Comparison of ENCODE assay signal across 8 cellular contexts in genomic region chr1:11692899-11693590, GRCh38. TPM values are rescaled to one million over a fixed set of nuclear protein-coding genes. Genes with fewer than 3 reads are reported as not detected.
A peak's percentile ranks its signal among the peaks of the same experiment; 100 is the strongest.
DNase-seq lines count a peak whose midpoint lies in the region; ATAC-seq and TF ChIP-seq lines count a peak whose summit lies in the region.

No MANE protein-coding gene starts in this region.

- peak in 3 of 10 experiments; percentile 11 to 15 (median 12) for DNase-seq in CD4-positive, alpha-beta T cell
- DNase-seq in NCI-H2196 (lab: John Stamatoyannopoulos, UW; ENCODE audit: unreplicated experiment) (peak; percentile 37), cortex of kidney (lab: John Stamatoyannopoulos, UW) (no peak)
- DNase-seq in activated T-cell treated with anti-CD3 and anti-CD28 coated beads, Interleukin-2, amount 50 U/mL, for 72 hours: peak; percentile 61 to 66
- peak; percentile 13 to 20 for DNase-seq in stimulated activated CD8-positive, alpha-beta memory T cell treated with anti-CD3 and anti-CD28 coated beads, Interleukin-7, amount 100 ng/mL, for 1 hour (ENCODE audit: low read depth in 2 of 2)

- H3K4me3 Mint-ChIP-seq in CD4-positive, alpha-beta T cell: peak overlapping the region; percentile 87
- peak overlapping the region; percentile 68 to 76 for H3K4me3 Mint-ChIP-seq in activated T-cell treated with anti-CD3 and anti-CD28 coated beads, Interleukin-2, amount 50 U/mL, for 72 hours

- no peaks in the 10 kb centered on the region for H3K9me3 ChIP-seq in CD4-positive, alpha-beta T cell (ENCODE audit: control insufficient read depth, low read length)
- no peaks in the 10 kb centered on the region for H3K9me3 ChIP-seq in iPS-18a (ENCODE audit: control insufficient read depth, low read depth, low read length)

- no peaks in the 10 kb centered on the region for H3K9me3 Mint-ChIP-seq in CD4-positive, alpha-beta T cell
- H3K9me3 Mint-ChIP-seq in activated T-cell treated with anti-CD3 and anti-CD28 coated beads, Interleukin-2, amount 50 U/mL, for 72 hours: no peaks in the 10 kb centered on the region

- CTCF ChIA-PET in CD4-positive, alpha-beta T cell (lab: Charles Lee): no interaction called here

- no peaks in the 10 kb centered on the region for H3K36me3 ChIP-seq in iPS-18a (ENCODE audit: control insufficient read depth, low read depth, low read length)

- POLR2A ChIA-PET in CD4-positive, alpha-beta T cell (lab: Charles Lee): interaction anchor here (0.8 to 1.4 kb wide), 3 partner anchors 11 to 402 kb away, joined by 3 to 7 read pairs (median 4); partner anchors contain the start of gene FBXO6

- H3K27me3 Mint-ChIP-seq in CD4-positive, alpha-beta T cell: peaks cover 45% of the 10 kb centered on the region
- peaks cover 49% of the 10 kb centered on the region for H3K27me3 Mint-ChIP-seq in activated T-cell treated with anti-CD3 and anti-CD28 coated beads, Interleukin-2, amount 50 U/mL, for 72 hours (ENCODE audit: low read depth)

- no peaks in the 10 kb centered on the region for H3K36me3 Mint-ChIP-seq in CD4-positive, alpha-beta T cell (ENCODE audit: low read depth)
- H3K36me3 Mint-ChIP-seq in activated T-cell treated with anti-CD3 and anti-CD28 coated beads, Interleukin-2, amount 50 U/mL, for 72 hours (ENCODE audit: insufficient read depth in 2 of 2): peaks cover 0 to 2% of the 10 kb centered on the region in 2 donors

- H3K4me1 ChIP-seq in iPS-18a (ENCODE audit: control insufficient read depth, low read depth, low read length): peaks cover 29% of the 10 kb centered on the region

- peak; percentile 68 for ATAC-seq in CD4-positive, alpha-beta T cell (ENCODE audit: poor library complexity)
- peak; percentile 82 to 89 for ATAC-seq in activated T-cell treated with anti-CD3 and anti-CD28 coated beads, Interleukin-2, amount 50 U/mL, for 72 hours (replicated peaks in 1 of 2)
- ATAC-seq in HG03469 (IDR thresholded peaks at IDR 0.05; ENCODE audit: unreplicated experiment) (no peak), GM19023 (IDR thresholded peaks at IDR 0.05; ENCODE audit: unreplicated experiment) (no peak)

- peak overlapping the region; percentile 70 for H3K4me3 ChIP-seq in iPS-18a (ENCODE audit: low read length)

- intact Hi-C loops in CD4-positive, alpha-beta T cell (cut with DNase I, micrococcal nuclease): no loop called here

- no peak for TF ChIP-seq CTCF in CD4-positive, alpha-beta T cell (IDR thresholded peaks at IDR 0.05)

- H3K27ac ChIP-seq in CD4-positive, alpha-beta T cell (ENCODE audit: low read depth, low read length): no peak overlapping the region
- no peak overlapping the region for H3K27ac ChIP-seq in iPS-18a (ENCODE audit: low read length)

- no peak overlapping the region for H3K27ac Mint-ChIP-seq in CD4-positive, alpha-beta T cell
- H3K27ac Mint-ChIP-seq in activated T-cell treated with anti-CD3 and anti-CD28 coated beads, Interleukin-2, amount 50 U/mL, for 72 hours: no peak overlapping the region

- peaks cover 36% of the 10 kb centered on the region for H3K27me3 ChIP-seq in CD4-positive, alpha-beta T cell (ENCODE audit: control insufficient read depth, insufficient read depth, low read length)
- H3K27me3 ChIP-seq in iPS-18a (ENCODE audit: control insufficient read depth, insufficient read depth, low read length): no peaks in the 10 kb centered on the region

- H3K4me1 Mint-ChIP-seq in CD4-positive, alpha-beta T cell (ENCODE audit: low read depth): peaks cover 27% of the 10 kb centered on the region
- H3K4me1 Mint-ChIP-seq in activated T-cell treated with anti-CD3 and anti-CD28 coated beads, Interleukin-2, amount 50 U/mL, for 72 hours (ENCODE audit: low read depth): peaks cover 13% of the 10 kb centered on the region

- H3K9ac ChIP-seq in iPS-18a (ENCODE audit: low read length): peak overlapping the region; percentile 75

RNA-seq across cellular contexts. Expression of gene DRAXIN, which starts 1.5 kb away (rescaled TPM):
- total RNA-seq in CD4-positive, alpha-beta T cell: under 1 TPM; 0.05 to 0.08 TPM
- total RNA-seq in activated T-cell treated with anti-CD3 and anti-CD28 coated beads, Interleukin-2, amount 50 U/mL, for 72 hours: under 1 TPM; 0.12 to 0.30 TPM

RNA-seq across cellular contexts. Expression of gene MAD2L2, which starts 12.1 kb away (rescaled TPM):
- 10 to 100 TPM; 24.6 to 28.3 TPM for total RNA-seq in CD4-positive, alpha-beta T cell
- total RNA-seq in activated T-cell treated with anti-CD3 and anti-CD28 coated beads, Interleukin-2, amount 50 U/mL, for 72 hours: 10 to 100 TPM; 76.5 to 78.7 TPM

RNA-seq across cellular contexts. Expression of gene FBXO6, which starts 29.0 kb away (rescaled TPM):
- 1 to 10 TPM; 1.6 to 1.9 TPM for total RNA-seq in CD4-positive, alpha-beta T cell
- 10 to 100 TPM; 10.9 to 11.3 TPM for total RNA-seq in activated T-cell treated with anti-CD3 and anti-CD28 coated beads, Interleukin-2, amount 50 U/mL, for 72 hours

RNA-seq across cellular contexts. Expression of gene FBXO44, which starts 38.4 kb away (rescaled TPM):
- total RNA-seq in CD4-positive, alpha-beta T cell: 10 to 100 TPM; 44.9 to 48.4 TPM
- total RNA-seq in activated T-cell treated with anti-CD3 and anti-CD28 coated beads, Interleukin-2, amount 50 U/mL, for 72 hours: 10 to 100 TPM; 24.8 to 30.3 TPM

RNA-seq across cellular contexts. Expression of gene FBXO2, which starts 38.8 kb away (rescaled TPM):
- 1 to 10 TPM; 3.2 to 3.7 TPM for total RNA-seq in CD4-positive, alpha-beta T cell
- total RNA-seq in activated T-cell treated with anti-CD3 and anti-CD28 coated beads, Interleukin-2, amount 50 U/mL, for 72 hours: 1 to 10 TPM; 1.9 to 3.9 TPM

Comparison
In these comparisons a context has a peak if more than half of its experiments do, and no peak if none do; other contexts are left out.
1. ATAC-seq: peak in CD4-positive, alpha-beta T cell (single experiment) and activated T-cell treated with anti-CD3 and anti-CD28 coated beads, Interleukin-2, amount 50 U/mL, for 72 hours (2 of 2); none in HG03469 (single experiment) and GM19023 (single experiment).
2. RNA of gene FBXO6, which starts 29.0 kb away (total RNA-seq): 10.9 to 11.3 TPM in activated T-cell treated with anti-CD3 and anti-CD28 coated beads, Interleukin-2, amount 50 U/mL, for 72 hours; 1.6 to 1.9 TPM in CD4-positive, alpha-beta T cell; every median in the first group is over 4 times any median in the second.